ENCODE assay signal across 10 cellular contexts in genomic region chr18:48136051-48136543, GRCh38.
DNase-seq lines count a peak whose midpoint lies in the region; ATAC-seq and TF ChIP-seq lines count a peak whose summit lies in the region.
"Had no signal": no experiment of that assay in that cellular context is flagged by ENCODE, and none has a peak within 500 bp of the region (broad histone marks: within the 10 kb centered on the region; RNA-seq: fewer than 3 reads in every experiment).

No MANE protein-coding gene starts in this region.

- no peak overlapping the region for H2AFZ ChIP-seq in mesenchymal stem cell (ENCODE audit: low read depth, low read length)

- 2% methylated on average over 36 of the region's 43 CpGs for WGBS in mesenchymal stem cell
- WGBS in transverse colon (ENCODE audit: low coverage in 1 of 2), 2 donors, result 5% methylated on average over 16 of the region's 43 CpGs; no CpG with 5 or more reads in 1 of the 2 donors

- TF ChIP-seq CTCF in colonic mucosa (IDR thresholded peaks at IDR 0.05) (no peak), transverse colon (IDR thresholded peaks at IDR 0.05) (peak in 2 of 5 experiments; percentile 15 to 18)

- no peak overlapping the region for H4K8ac ChIP-seq in mesenchymal stem cell (ENCODE audit: low read length)

- H3K9me3 ChIP-seq in colonic mucosa (no peaks in the 10 kb centered on the region), mesenchymal stem cell (ENCODE audit: control insufficient read depth, low read length) (no peaks in the 10 kb centered on the region), transverse colon (no peaks in the 10 kb centered on the region)

- intact Hi-C loops in colonic mucosa (cut with DNase I), result no loop called here
- intact Hi-C loops in transverse colon (cut with DNase I; ENCODE audit: low total_unique reads), result no loop called here

- no peak for TF ChIP-seq EP300 in transverse colon (IDR thresholded peaks at IDR 0.05; ENCODE audit: low read depth)

- in situ Hi-C loops in transverse colon (cut with MboI; ENCODE audit: low pct_ligation_motif_present in 1 of 4, low pct_unique_long_range_greater_than_20kb in 1 of 4, low sequenced_read_pairs in 3 of 4), result no loop called here

- H3K4ac ChIP-seq in mesenchymal stem cell (ENCODE audit: low read depth in 1 of 2, low read length in 2 of 2), result no peak overlapping the region

- no peak overlapping the region for H2AK5ac ChIP-seq in mesenchymal stem cell (ENCODE audit: low read length, severe bottlenecking)

- ATAC-seq in HG03039 (IDR thresholded peaks at IDR 0.05; ENCODE audit: unreplicated experiment) (no peak), HG02571 (IDR thresholded peaks at IDR 0.05; ENCODE audit: unreplicated experiment) (no peak), HG03139 (IDR thresholded peaks at IDR 0.05; ENCODE audit: unreplicated experiment) (no peak)

- H3K9ac ChIP-seq in colonic mucosa (ENCODE audit: low read depth in 2 of 2, low read length in 2 of 2), result peak overlapping the region; percentile 66 to 84
- H3K9ac ChIP-seq in mesenchymal stem cell (ENCODE audit: low read length), result peak overlapping the region; percentile 70

- H3K27me3 ChIP-seq in colonic mucosa, result peaks cover 11% of the 10 kb centered on the region
- H3K27me3 ChIP-seq in mesenchymal stem cell (ENCODE audit: control insufficient read depth in 1 of 2, insufficient read depth in 1 of 2, low read length in 2 of 2), result peaks cover 42 to 87% of the 10 kb centered on the region in 2 experiments
- peaks cover 19% of the 10 kb centered on the region for H3K27me3 ChIP-seq in transverse colon

- H3K4me2 ChIP-seq in mesenchymal stem cell (ENCODE audit: low read length, poor library complexity, severe bottlenecking), result peak overlapping the region; percentile 89

- peaks cover 22% of the 10 kb centered on the region for H3K4me1 ChIP-seq in colonic mucosa
- H3K4me1 ChIP-seq in mesenchymal stem cell (ENCODE audit: control insufficient read depth, insufficient read depth, low read depth, low read length), result peaks cover 20% of the 10 kb centered on the region
- H3K4me1 ChIP-seq in transverse colon, result peaks cover 11 to 85% (median 45%) of the 10 kb centered on the region in 4 donors

- peak overlapping the region; percentile 72 for H3K4me3 ChIP-seq in colonic mucosa
- H3K4me3 ChIP-seq in mesenchymal stem cell (ENCODE audit: insufficient read depth in 1 of 2, low read depth in 1 of 2, low read length in 2 of 2), result peak overlapping the region in 1 of 2 experiments; percentile 76
- peak overlapping the region; percentile 21 to 79 (median 64) for H3K4me3 ChIP-seq in transverse colon

- H2BK12ac ChIP-seq in mesenchymal stem cell (ENCODE audit: low read length in 2 of 2), result no peak overlapping the region

- no peak overlapping the region for H3K18ac ChIP-seq in mesenchymal stem cell (ENCODE audit: low read depth in 1 of 2, low read length in 2 of 2)

- H2BK15ac ChIP-seq in mesenchymal stem cell (ENCODE audit: low read depth, poor library complexity, severe bottlenecking), result no peak overlapping the region

- no peak overlapping the region for H2BK5ac ChIP-seq in mesenchymal stem cell (ENCODE audit: low read depth, low read length, poor library complexity, severe bottlenecking)

- H4K91ac ChIP-seq in mesenchymal stem cell (ENCODE audit: low read length), result no peak overlapping the region

- no peak overlapping the region for H2BK120ac ChIP-seq in mesenchymal stem cell (ENCODE audit: low read depth, low read length)

- DNase-seq in NCI-H2107 treated with DMSO at 0.1 percent for 48 hours (lab: John Stamatoyannopoulos, UW; ENCODE audit: unreplicated experiment) (peak; percentile 53), NCI-H2107 (lab: John Stamatoyannopoulos, UW) (no peak), colonic mucosa (peak; percentile 65), mesenchymal stem cell (no peak), transverse colon (peak; percentile 53)
- DNase-seq: activated CD4-positive, alpha-beta T cell treated with anti-CD3 and anti-CD28 coated beads, Interleukin-2, amount 50 U/mL, for 1 hour; erythroblast had no signal

- peak overlapping the region; percentile 92 for H3K27ac ChIP-seq in colonic mucosa
- no peak overlapping the region for H3K27ac ChIP-seq in mesenchymal stem cell (ENCODE audit: low read length, poor library complexity, severe bottlenecking)
- peak overlapping the region; percentile 88 to 93 (median 90) for H3K27ac ChIP-seq in transverse colon

- no peak overlapping the region for H3K14ac ChIP-seq in mesenchymal stem cell (ENCODE audit: low read length in 2 of 2)

- TF ChIP-seq POLR2A in transverse colon (IDR thresholded peaks at IDR 0.05), result peak; percentile 51

- no peak overlapping the region for H3K23ac ChIP-seq in mesenchymal stem cell (ENCODE audit: low read length in 2 of 2)

- H3K79me1 ChIP-seq in mesenchymal stem cell (replicated peaks; ENCODE audit: low read length, poor library complexity, severe bottlenecking), result no peaks in the 10 kb centered on the region

- H3K36me3 ChIP-seq in colonic mucosa (no peaks in the 10 kb centered on the region), mesenchymal stem cell (ENCODE audit: control insufficient read depth in 1 of 2, insufficient read depth in 2 of 2, low read depth in 1 of 2, low read length in 2 of 2) (no peaks in the 10 kb centered on the region), transverse colon (no peaks in the 10 kb centered on the region)

Comparison
In these comparisons a context has a peak if more than half of its experiments do, and no peak if none do; other contexts are left out.
1. DNase-seq: peak in NCI-H2107 treated with DMSO at 0.1 percent for 48 hours (single experiment), colonic mucosa (single experiment) and transverse colon (single experiment); none in NCI-H2107 (single experiment) and mesenchymal stem cell (single experiment).